ENCODE assay signal across 1 cellular context in the genomic region with DNA sequence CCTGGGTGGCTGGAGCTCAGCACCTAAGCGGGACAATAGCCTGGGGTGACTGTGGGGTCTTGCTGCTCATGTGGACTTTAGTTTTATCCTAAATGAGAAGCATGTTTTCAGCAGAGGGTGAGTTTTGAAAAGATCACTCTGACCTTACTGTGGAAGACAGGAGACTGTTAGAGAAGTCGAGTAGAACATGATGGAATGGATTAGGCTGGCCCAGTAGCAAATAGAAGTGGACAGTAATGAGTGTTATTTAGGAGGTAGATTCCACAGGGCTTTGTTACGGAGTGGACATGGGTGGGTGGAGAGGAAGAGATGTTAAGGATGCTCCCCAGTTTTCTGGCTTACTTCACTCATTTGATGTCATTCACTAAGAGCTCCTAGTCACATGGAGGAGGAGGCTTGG.
TF ChIP-seq lines count a peak whose summit lies in the region.

No MANE protein-coding gene starts in this region.

TF ChIP-seq in SK-N-SH treated with all-trans-retinoic acid at 6 μM for 48 hours, 23 proteins besides CTCF, POLR2A, EP300 and RAD21 (continued from another document):
- TF ChIP-seq PATZ1 (CRISPR knock-in tag; IDR thresholded peaks at IDR 0.05; ENCODE audit: borderline replicate concordance) (no peak), TCF4 (CRISPR knock-in tag; IDR thresholded peaks at IDR 0.05; ENCODE audit: borderline replicate concordance) (no peak), PPARA (CRISPR knock-in tag; IDR thresholded peaks at IDR 0.05; ENCODE audit: borderline replicate concordance) (no peak), ZFP30 (CRISPR knock-in tag; IDR thresholded peaks at IDR 0.05) (no peak), ZFP3 (CRISPR knock-in tag; IDR thresholded peaks at IDR 0.05) (no peak), ZNF70 (CRISPR knock-in tag; IDR thresholded peaks at IDR 0.05) (no peak), SNAI2 (CRISPR knock-in tag; IDR thresholded peaks at IDR 0.05) (no peak), TOX (CRISPR knock-in tag; IDR thresholded peaks at IDR 0.05; ENCODE audit: borderline replicate concordance) (no peak), RARB (CRISPR knock-in tag; IDR thresholded peaks at IDR 0.05) (no peak), ZC3H10 (CRISPR knock-in tag; IDR thresholded peaks at IDR 0.05) (no peak), ESRRG (CRISPR knock-in tag; IDR thresholded peaks at IDR 0.05) (no peak), ZNF8 (CRISPR knock-in tag; IDR thresholded peaks at IDR 0.05) (no peak)
- TF ChIP-seq, protein P1, sequence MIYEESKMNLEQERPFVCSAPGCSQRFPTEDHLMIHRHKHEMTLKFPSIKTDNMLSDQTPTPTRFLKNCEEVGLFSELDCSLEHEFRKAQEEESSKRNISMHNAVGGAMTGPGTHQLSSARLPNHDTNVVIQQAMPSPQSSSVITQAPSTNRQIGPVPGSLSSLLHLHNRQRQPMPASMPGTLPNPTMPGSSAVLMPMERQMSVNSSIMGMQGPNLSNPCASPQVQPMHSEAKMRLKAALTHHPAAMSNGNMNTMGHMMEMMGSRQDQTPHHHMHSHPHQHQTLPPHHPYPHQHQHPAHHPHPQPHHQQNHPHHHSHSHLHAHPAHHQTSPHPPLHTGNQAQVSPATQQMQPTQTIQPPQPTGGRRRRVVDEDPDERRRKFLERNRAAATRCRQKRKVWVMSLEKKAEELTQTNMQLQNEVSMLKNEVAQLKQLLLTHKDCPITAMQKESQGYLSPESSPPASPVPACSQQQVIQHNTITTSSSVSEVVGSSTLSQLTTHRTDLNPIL (CRISPR knock-in tag; IDR thresholded peaks at IDR 0.05; ENCODE audit: low read depth) = no peak
